ENCODE assay signal across 18 cellular contexts in the genomic region with DNA sequence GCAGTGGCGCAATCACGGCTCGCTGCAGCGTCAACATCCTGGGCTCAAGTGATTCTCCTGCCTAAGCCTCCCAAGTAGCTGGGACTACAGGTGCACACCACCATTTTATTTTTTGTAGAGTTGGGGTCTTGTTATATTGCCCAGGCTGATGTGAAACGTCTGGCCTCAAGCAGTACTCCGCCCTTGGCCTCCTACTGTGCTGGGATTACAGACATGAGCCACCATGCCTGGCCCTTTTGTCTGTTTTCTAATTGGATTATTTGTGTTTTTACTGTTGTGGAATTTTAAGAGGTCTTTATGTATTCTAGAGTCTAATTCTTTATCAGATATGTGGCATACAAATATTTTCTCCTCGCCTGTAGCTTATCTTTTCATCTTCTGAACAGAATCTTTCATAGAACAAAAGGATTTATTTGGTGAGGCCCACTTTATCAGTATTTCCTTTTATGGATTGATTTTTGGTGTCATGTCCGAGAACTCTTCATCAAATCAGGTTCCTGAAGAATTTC. TPM values are rescaled to one million over a fixed set of nuclear protein-coding genes. Genes with fewer than 3 reads are reported as not detected.
A peak's percentile ranks its signal among the peaks of the same experiment; 100 is the strongest.
DNase-seq lines count a peak whose midpoint lies in the region; ATAC-seq and TF ChIP-seq lines count a peak whose summit lies in the region.
"Had no signal": no experiment of that assay in that cellular context is flagged by ENCODE, and none has a peak within 500 bp of the region (broad histone marks: within the 10 kb centered on the region; RNA-seq: fewer than 3 reads in every experiment).

No MANE protein-coding gene starts in this region.

- H3K36me3 Mint-ChIP-seq in activated T-cell treated with anti-CD3 and anti-CD28 coated beads, Interleukin-2, amount 50 U/mL, for 24 hours (ENCODE audit: low read depth): no peaks in the 10 kb centered on the region
- H3K36me3 Mint-ChIP-seq in neural progenitor cell: peaks cover 34% of the 10 kb centered on the region
- no peaks in the 10 kb centered on the region for H3K36me3 Mint-ChIP-seq in activated T-helper 1 cell treated with anti-CD3 and anti-CD28 coated beads, Interleukin-12 subunit alpha, Interleukin-12 subunit beta, Interleukin-2, Interleukin-4 antibody, amounts not matched to agents 30 ng/mL and 10 ng/mL and 1 ng/mL, durations not matched to agents 14 hours and 24 hours and 36 hours (ENCODE audit: low read depth)
- H3K36me3 Mint-ChIP-seq: CD4-positive, alpha-beta memory T cell had no signal

- no peak for TF ChIP-seq CTCF in PC-3 (conservative IDR thresholded peaks at IDR 0.05; ENCODE audit: low read depth, low read length)
- no peak for TF ChIP-seq CTCF in neural progenitor cell (IDR thresholded peaks at IDR 0.05)
- TF ChIP-seq CTCF in upper lobe of left lung (IDR thresholded peaks at IDR 0.05): no peak

- ATAC-seq in PC-3 (no peak), upper lobe of left lung (ENCODE audit: low FRiP score in 2 of 2) (no peak)

- no peaks in the 10 kb centered on the region for H3K9me3 Mint-ChIP-seq in activated T-cell treated with anti-CD3 and anti-CD28 coated beads, Interleukin-2, amount 50 U/mL, for 24 hours
- peaks cover 10% of the 10 kb centered on the region for H3K9me3 Mint-ChIP-seq in neural progenitor cell
- H3K9me3 Mint-ChIP-seq in activated T-helper 1 cell treated with anti-CD3 and anti-CD28 coated beads, Interleukin-12 subunit alpha, Interleukin-12 subunit beta, Interleukin-2, Interleukin-4 antibody, amounts not matched to agents 30 ng/mL and 10 ng/mL and 1 ng/mL, durations not matched to agents 14 hours and 24 hours and 36 hours: no peaks in the 10 kb centered on the region

- H3K36me3 ChIP-seq in PC-3 (ENCODE audit: low read depth, low read length): peaks cover 24% of the 10 kb centered on the region
- H3K36me3 ChIP-seq in neural progenitor cell: no peaks in the 10 kb centered on the region
- peaks cover 0 to 2% (median 0%) of the 10 kb centered on the region in 4 donors for H3K36me3 ChIP-seq in upper lobe of left lung

- no peaks in the 10 kb centered on the region for H3F3A ChIP-seq in PC-3 (ENCODE audit: low read length, unreplicated experiment)
- peaks cover 26% of the 10 kb centered on the region for H3F3A ChIP-seq in neural progenitor cell (ENCODE audit: low read depth)

- intact Hi-C loops in PC-3 (cut with micrococcal nuclease): loop anchor here (5.0 kb wide), 1 partner anchor 37 kb away; no protein-coding TSS in a partner anchor
- intact Hi-C loops in activated T-helper 1 cell treated with anti-CD3 and anti-CD28 coated beads, Interleukin-12 subunit alpha, Interleukin-12 subunit beta, Interleukin-2, Interleukin-4 antibody, amounts not matched to agents 30 ng/mL and 10 ng/mL and 1 ng/mL, durations not matched to agents 14 hours and 24 hours and 36 hours (cut with micrococcal nuclease): no loop called here

- WGBS in upper lobe of left lung, 2 donors: 81 to 87% methylated on average over 8 of the region's 8 CpGs

- H3K27ac Mint-ChIP-seq in activated T-cell treated with anti-CD3 and anti-CD28 coated beads, Interleukin-2, amount 50 U/mL, for 24 hours: peak overlapping the region; percentile 48
- H3K27ac Mint-ChIP-seq in neural progenitor cell: no peak overlapping the region
- H3K27ac Mint-ChIP-seq in activated T-helper 1 cell treated with anti-CD3 and anti-CD28 coated beads, Interleukin-12 subunit alpha, Interleukin-12 subunit beta, Interleukin-2, Interleukin-4 antibody, amounts not matched to agents 30 ng/mL and 10 ng/mL and 1 ng/mL, durations not matched to agents 14 hours and 24 hours and 36 hours: no peak overlapping the region

- peaks cover 25% of the 10 kb centered on the region for H3K4me1 Mint-ChIP-seq in activated T-cell treated with anti-CD3 and anti-CD28 coated beads, Interleukin-2, amount 50 U/mL, for 24 hours (ENCODE audit: low read depth)
- peaks cover 28% of the 10 kb centered on the region for H3K4me1 Mint-ChIP-seq in neural progenitor cell
- no peaks in the 10 kb centered on the region for H3K4me1 Mint-ChIP-seq in activated T-helper 1 cell treated with anti-CD3 and anti-CD28 coated beads, Interleukin-12 subunit alpha, Interleukin-12 subunit beta, Interleukin-2, Interleukin-4 antibody, amounts not matched to agents 30 ng/mL and 10 ng/mL and 1 ng/mL, durations not matched to agents 14 hours and 24 hours and 36 hours (ENCODE audit: low read depth)
- H3K4me1 Mint-ChIP-seq: CD4-positive, alpha-beta memory T cell had no signal

- CTCF ChIA-PET in PC-3 (lab: Charles Lee): no interaction called here

- BruUV-seq in PC-3 (replicated peaks; lab: Mats Ljungman, UMichigan): TSS peak; percentile 10

- no peak overlapping the region for H2AFZ ChIP-seq in PC-3 (ENCODE audit: low read length)
- H2AFZ ChIP-seq in neural progenitor cell (replicated peaks): no peak overlapping the region

- H3K27me3 ChIP-seq in PC-3 (ENCODE audit: low read length) (no peaks in the 10 kb centered on the region), neural progenitor cell (no peaks in the 10 kb centered on the region), upper lobe of left lung (no peaks in the 10 kb centered on the region)

- H3K4me3 ChIP-seq in PC-3 (ENCODE audit: low read length) (no peak overlapping the region; the same call in 1 of the 2 replicates), neural progenitor cell (no peak overlapping the region), upper lobe of left lung (no peak overlapping the region)
- H3K4me3 ChIP-seq: GM12878 had no signal

- H3K4me3 Mint-ChIP-seq in activated T-cell treated with anti-CD3 and anti-CD28 coated beads, Interleukin-2, amount 50 U/mL, for 24 hours: no peak overlapping the region
- H3K4me3 Mint-ChIP-seq in neural progenitor cell: no peak overlapping the region
- no peak overlapping the region for H3K4me3 Mint-ChIP-seq in activated T-helper 1 cell treated with anti-CD3 and anti-CD28 coated beads, Interleukin-12 subunit alpha, Interleukin-12 subunit beta, Interleukin-2, Interleukin-4 antibody, amounts not matched to agents 30 ng/mL and 10 ng/mL and 1 ng/mL, durations not matched to agents 14 hours and 24 hours and 36 hours
- H3K4me3 Mint-ChIP-seq: CD4-positive, alpha-beta memory T cell had no signal

- peaks cover 35% of the 10 kb centered on the region for H3K27me3 Mint-ChIP-seq in activated T-cell treated with anti-CD3 and anti-CD28 coated beads, Interleukin-2, amount 50 U/mL, for 24 hours
- no peaks in the 10 kb centered on the region for H3K27me3 Mint-ChIP-seq in neural progenitor cell (ENCODE audit: insufficient read depth, low read depth)
- H3K27me3 Mint-ChIP-seq in activated T-helper 1 cell treated with anti-CD3 and anti-CD28 coated beads, Interleukin-12 subunit alpha, Interleukin-12 subunit beta, Interleukin-2, Interleukin-4 antibody, amounts not matched to agents 30 ng/mL and 10 ng/mL and 1 ng/mL, durations not matched to agents 14 hours and 24 hours and 36 hours (ENCODE audit: insufficient read depth): no peaks in the 10 kb centered on the region
- H3K27me3 Mint-ChIP-seq: CD4-positive, alpha-beta memory T cell had no signal

- no peak for TF ChIP-seq POLR2A in upper lobe of left lung (IDR thresholded peaks at IDR 0.05)

- H3K9ac ChIP-seq in PC-3 (ENCODE audit: low read length) (peak overlapping the region; percentile 75), neural progenitor cell (no peak overlapping the region)

- POLR2A ChIA-PET in PC-3 (lab: Charles Lee; ENCODE audit: unreplicated experiment): interaction anchor here (0.6 kb wide), 1 partner anchor 19 kb away, joined by 4 read pairs; the partner anchor contains the start of gene PLS3

- H4K20me1 ChIP-seq in PC-3 (ENCODE audit: low read length): no peaks in the 10 kb centered on the region
- peaks cover 18% of the 10 kb centered on the region for H4K20me1 ChIP-seq in neural progenitor cell (ENCODE audit: low read depth)

- TF ChIP-seq EP300 in upper lobe of left lung (IDR thresholded peaks at IDR 0.05): no peak

- peak overlapping the region; percentile 66 for H3K4me2 ChIP-seq in PC-3 (ENCODE audit: low read length)
- no peak overlapping the region for H3K4me2 ChIP-seq in neural progenitor cell

- H3K79me2 ChIP-seq in PC-3 (ENCODE audit: low read length): peaks cover 97% of the 10 kb centered on the region
- peaks cover 82% of the 10 kb centered on the region for H3K79me2 ChIP-seq in neural progenitor cell (ENCODE audit: low read depth)

- no peaks in the 10 kb centered on the region for H3K9me3 ChIP-seq in PC-3 (ENCODE audit: low read length)
- no peaks in the 10 kb centered on the region for H3K9me3 ChIP-seq in neural progenitor cell (ENCODE audit: low read depth)
- no peaks in the 10 kb centered on the region for H3K9me3 ChIP-seq in upper lobe of left lung

- peaks cover 70% of the 10 kb centered on the region for H3K4me1 ChIP-seq in PC-3 (ENCODE audit: insufficient read depth, low read length)
- peaks cover 25% of the 10 kb centered on the region for H3K4me1 ChIP-seq in neural progenitor cell
- peaks cover 4 to 6% (median 5%) of the 10 kb centered on the region in 4 donors for H3K4me1 ChIP-seq in upper lobe of left lung

- no peaks in the 10 kb centered on the region for H3K9me2 ChIP-seq in PC-3 (replicated peaks; ENCODE audit: low read length)

- H3K27ac ChIP-seq in PC-3 (ENCODE audit: low read length) (peak overlapping the region; percentile 97), neural progenitor cell (no peak overlapping the region), upper lobe of left lung (no peak overlapping the region)

- no peak for DNase-seq in activated T-cell treated with anti-CD3 and anti-CD28 coated beads, Interleukin-2, amount 50 U/mL, for 24 hours
- no peak for DNase-seq in activated T-cell treated with anti-CD3 and anti-CD28 coated beads for 4 hours
- DNase-seq in PC-3: no peak
- peak; percentile 35 for DNase-seq in neural progenitor cell (ENCODE audit: low spot score)
- DNase-seq in activated T-helper 1 cell treated with anti-CD3 and anti-CD28 coated beads, Interleukin-12 subunit alpha, Interleukin-12 subunit beta, Interleukin-2, Interleukin-4 antibody, amounts not matched to agents 30 ng/mL and 10 ng/mL and 1 ng/mL, durations not matched to agents 14 hours and 24 hours and 36 hours (ENCODE audit: low spot score): no peak
- no peak for DNase-seq in T-helper 1 cell
- DNase-seq in upper lobe of left lung: no peak
- DNase-seq: CD4-positive, alpha-beta memory T cell; DMS153; HCEC 1CT; KG1; NCI-H1105 treated with DMSO at 0.1 percent for 48 hours; NCI-H1694; NCI-H510A; NCI-H748 treated with DMSO at 0.1 percent for 48 hours; RPMI8226; SHP77 treated with DMSO at 0.1 percent for 48 hours had no signal

RNA-seq across cellular contexts. Expression of gene PLS3, which starts 18.9 kb away (rescaled TPM):
- 248 and 267 TPM in 2 replicates for total RNA-seq in PC-3 (2014; rRNA removed)
- 138 and 222 TPM in 2 replicates for total RNA-seq in neural progenitor cell (ENCODE audit: low replicate concordance)
- total RNA-seq in activated T-helper 1 cell treated with anti-CD3 and anti-CD28 coated beads, Interleukin-12 subunit alpha, Interleukin-12 subunit beta, Interleukin-2, Interleukin-4 antibody, amounts not matched to agents 30 ng/mL and 10 ng/mL and 1 ng/mL, durations not matched to agents 14 hours and 24 hours and 36 hours: 1.4 TPM in 2 replicates
- 100 to 1,000 TPM in 5 of 6 donors, 10 to 100 TPM in 1; 56.6 to 199 (median 157) TPM for total RNA-seq in upper lobe of left lung

Comparison
In these comparisons a context has a peak if more than half of its experiments do, and no peak if none do; other contexts are left out.
1. RNA of gene PLS3, which starts 18.9 kb away (total RNA-seq): 248 to 267 TPM in PC-3, 138 to 222 TPM in neural progenitor cell and 56.6 to 199 TPM in upper lobe of left lung; 1.4 TPM in activated T-helper 1 cell treated with anti-CD3 and anti-CD28 coated beads, Interleukin-12 subunit alpha, Interleukin-12 subunit beta, Interleukin-2, Interleukin-4 antibody, amounts not matched to agents 30 ng/mL and 10 ng/mL and 1 ng/mL, durations not matched to agents 14 hours and 24 hours and 36 hours; every median in the first group is over 10 times any median in the second.